Comparison of ENCODE assay signal across 8 cellular contexts in genomic region chr5:57175586-57175985, GRCh38. TPM values are rescaled to one million over a fixed set of nuclear protein-coding genes. Genes with fewer than 3 reads are reported as not detected.
DNase-seq lines count a peak whose midpoint lies in the region; ATAC-seq and TF ChIP-seq lines count a peak whose summit lies in the region.

No MANE protein-coding gene starts in this region.

- peaks cover 26 to 38% of the 10 kb centered on the region in 2 donors for H3K4me1 ChIP-seq in mucosa of rectum (ENCODE audit: control insufficient read depth in 2 of 2, insufficient read depth in 2 of 2, low read length in 2 of 2)
- H3K4me1 ChIP-seq in thoracic aorta (ENCODE audit: control insufficient read depth in 1 of 2, low read depth in 2 of 2) = peaks cover 47 to 52% of the 10 kb centered on the region in 2 donors

- intact Hi-C loops in sciatic nerve (cut with DNase I) = no loop called here

- DNase-seq in RWPE1 (ENCODE audit: low spot score) (peak; percentile 37), choroid plexus epithelial cell (ENCODE audit: low read depth) (no peak), thoracic aorta (ENCODE audit: low spot score) (no peak), GF-D8 (lab: John Stamatoyannopoulos, UW) (no peak), sciatic nerve (ENCODE audit: low spot score) (no peak)
- DNase-seq in activated CD4-positive, CD25-positive, alpha-beta regulatory T cell (lab: John Stamatoyannopoulos, UW) = no peak

- CTCF ChIA-PET in RWPE1 (lab: Yijun Ruan, JAX) = interaction anchor here (0.7 kb wide), 1 partner anchor 225 kb away, joined by 3 read pairs; no protein-coding TSS in a partner anchor

- POLR2A ChIA-PET in RWPE1 (lab: Yijun Ruan, JAX; ENCODE audit: low non-redundant PET) = no interaction called here

- peaks cover 0 to 4% of the 10 kb centered on the region in 2 donors for H3K36me3 ChIP-seq in mucosa of rectum (ENCODE audit: control insufficient read depth in 2 of 2, insufficient read depth in 2 of 2, low read length in 2 of 2)
- H3K36me3 ChIP-seq in thoracic aorta = no peaks in the 10 kb centered on the region

- ATAC-seq in GM21786 (IDR thresholded peaks at IDR 0.05; ENCODE audit: unreplicated experiment) (peak; percentile 19), thoracic aorta (ENCODE audit: insufficient number of reproducible peaks, low FRiP score, low read depth) (no peak), sciatic nerve (no peak)

- H3K27ac ChIP-seq in RWPE1 (no peak overlapping the region), mucosa of rectum (ENCODE audit: low read depth in 2 of 2, low read length in 2 of 2) (peak overlapping the region; percentile 63 to 100), thoracic aorta (peak overlapping the region in 1 of 2 donors; percentile 95)

- H3K27me3 ChIP-seq in mucosa of rectum (ENCODE audit: control insufficient read depth in 2 of 2, insufficient read depth in 2 of 2, low read length in 2 of 2) (no peaks in the 10 kb centered on the region), thoracic aorta (replicated peaks; ENCODE audit: insufficient read depth) (no peaks in the 10 kb centered on the region)

- TF ChIP-seq CTCF in RWPE1 (conservative IDR thresholded peaks at IDR 0.05; ENCODE audit: low read depth) (no peak), choroid plexus epithelial cell (conservative IDR thresholded peaks at IDR 0.05; ENCODE audit: low read depth, low read length) (no peak), thoracic aorta (IDR thresholded peaks at IDR 0.05) (no peak)

- H3K4me3 ChIP-seq in choroid plexus epithelial cell (ENCODE audit: low read depth, low read length) (peak overlapping the region; percentile 99), mucosa of rectum (ENCODE audit: low read length in 2 of 2) (peak overlapping the region; percentile 88 to 92), thoracic aorta (peak overlapping the region; percentile 86)

- peak overlapping the region; percentile 98 to 100 for H3K9ac ChIP-seq in mucosa of rectum (ENCODE audit: low read depth in 1 of 2, low read length in 2 of 2)

- H3K9me3 ChIP-seq in mucosa of rectum (ENCODE audit: control insufficient read depth in 2 of 2, low read length in 2 of 2) (no peaks in the 10 kb centered on the region), thoracic aorta (no peaks in the 10 kb centered on the region)

RNA-seq across cellular contexts. Expression of gene GPBP1, which starts 1.7 kb away (rescaled TPM):
- total RNA-seq in thoracic aorta = 10 to 100 TPM; 40.2 to 93.0 TPM
- total RNA-seq in sciatic nerve = 102 TPM
